In the genomic region with DNA sequence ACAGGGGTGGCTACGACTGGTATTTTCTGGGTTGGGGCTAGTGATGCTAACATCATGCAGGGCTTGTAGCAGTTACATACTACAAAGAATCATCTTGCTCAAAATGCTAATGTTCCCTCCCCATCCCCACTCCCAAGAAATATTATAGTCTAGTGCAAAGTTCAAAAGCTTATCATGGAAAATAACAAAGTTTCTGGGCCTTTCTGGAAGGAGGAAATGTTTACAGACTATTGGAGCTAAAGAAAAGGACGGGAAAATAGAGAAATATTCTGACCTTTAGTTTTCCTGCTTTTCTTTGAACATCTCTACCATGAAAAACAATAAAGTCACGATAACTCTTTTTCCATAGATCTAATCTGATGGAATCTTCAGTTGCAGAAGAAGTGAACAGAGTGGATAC, we compare ENCODE assay signal across 1 cellular context.
TF ChIP-seq lines count a peak whose summit lies in the region.

No MANE protein-coding gene starts in this region.

TF ChIP-seq in HepG2, 621 proteins besides CTCF, POLR2A, EP300 and RAD21:
- TF ChIP-seq ZNF790 (CRISPR knock-in tag; IDR thresholded peaks at IDR 0.05; ENCODE audit: borderline replicate concordance) (no peak), PHF20 (CRISPR knock-in tag; IDR thresholded peaks at IDR 0.05) (no peak), ZNF761 (CRISPR knock-in tag; conservative IDR thresholded peaks at IDR 0.05) (no peak), PTBP1 (IDR thresholded peaks at IDR 0.05; ENCODE audit: low read depth, low read length, poor library complexity, severe bottlenecking) (no peak), ZNF605 (CRISPR knock-in tag; IDR thresholded peaks at IDR 0.05) (no peak), HDAC1 (CRISPR knock-in tag; IDR thresholded peaks at IDR 0.05) (no peak), RNF2 (conservative IDR thresholded peaks at IDR 0.05; ENCODE audit: low read depth) (no peak), CREBL2 (CRISPR knock-in tag; IDR thresholded peaks at IDR 0.05; ENCODE audit: borderline replicate concordance) (no peak), FOSL1 (CRISPR knock-in tag; IDR thresholded peaks at IDR 0.05; ENCODE audit: borderline replicate concordance) (no peak)
TF ChIP-seq in HepG2: peak in this region for 0.
